In genomic region chr9:137757139-137757538, GRCh38 we compare ENCODE assay signal across 14 cellular contexts.
DNase-seq lines count a peak whose midpoint lies in the region; ATAC-seq and TF ChIP-seq lines count a peak whose summit lies in the region.
"Had no signal": no experiment of that assay in that cellular context is flagged by ENCODE, and none has a peak within 500 bp of the region (broad histone marks: within the 10 kb centered on the region; RNA-seq: fewer than 3 reads in every experiment).

No MANE protein-coding gene starts in this region.

- intact Hi-C loops in activated T-helper 2 cell treated with anti-CD3 and anti-CD28 coated beads, Interferon-gamma antibody, Interleukin-2, Interleukin-4, amounts not matched to agents 10 μg/mL and 5 μg/mL and 100 μg/mL, durations not matched to agents 14 hours and 24 hours and 36 hours (cut with micrococcal nuclease): no loop called here
- intact Hi-C loops in CD14-positive monocyte (cut with micrococcal nuclease): no loop called here

- H3K27ac Mint-ChIP-seq in natural killer cell treated with Interleukin-12 subunit alpha and Interleukin-12 subunit beta and Interleukin-15 and Interleukin-18, amount 100 ng/mL, for 72 hours: peak overlapping the region; percentile 65 to 86
- no peak overlapping the region for H3K27ac Mint-ChIP-seq in activated T-helper 2 cell treated with anti-CD3 and anti-CD28 coated beads, Interferon-gamma antibody, Interleukin-2, Interleukin-4, amounts not matched to agents 10 μg/mL and 5 μg/mL and 100 μg/mL, durations not matched to agents 14 hours and 24 hours and 36 hours
- peak overlapping the region in 2 of 7 donors; percentile 15 to 55 for H3K27ac Mint-ChIP-seq in CD14-positive monocyte

- H3K9me3 ChIP-seq in upper lobe of left lung: no peaks in the 10 kb centered on the region

- H3K36me3 ChIP-seq in upper lobe of left lung: peaks cover 0 to 90% (median 54%) of the 10 kb centered on the region in 4 donors

- TF ChIP-seq POLR2A in upper lobe of left lung (IDR thresholded peaks at IDR 0.05): no peak

- H3K27me3 ChIP-seq in upper lobe of left lung: no peaks in the 10 kb centered on the region

- no peak for ATAC-seq in natural killer cell treated with Interleukin-12 subunit alpha and Interleukin-12 subunit beta and Interleukin-15 and Interleukin-18, amount 100 ng/mL, for 72 hours
- no peak for ATAC-seq in upper lobe of left lung (ENCODE audit: low FRiP score in 2 of 2)

- no peak overlapping the region for H3K27ac ChIP-seq in upper lobe of left lung

- no peaks in the 10 kb centered on the region for H3K4me1 ChIP-seq in upper lobe of left lung

- H3K9me3 Mint-ChIP-seq in natural killer cell treated with Interleukin-12 subunit alpha and Interleukin-12 subunit beta and Interleukin-15 and Interleukin-18, amount 100 ng/mL, for 72 hours: peaks cover 7% of the 10 kb centered on the region
- peaks cover 20% of the 10 kb centered on the region for H3K9me3 Mint-ChIP-seq in activated T-helper 2 cell treated with anti-CD3 and anti-CD28 coated beads, Interferon-gamma antibody, Interleukin-2, Interleukin-4, amounts not matched to agents 10 μg/mL and 5 μg/mL and 100 μg/mL, durations not matched to agents 14 hours and 24 hours and 36 hours
- H3K9me3 Mint-ChIP-seq in CD14-positive monocyte: peaks cover 12 to 27% (median 17%) of the 10 kb centered on the region in 7 donors

- peaks cover 23% of the 10 kb centered on the region for H3K36me3 Mint-ChIP-seq in natural killer cell treated with Interleukin-12 subunit alpha and Interleukin-12 subunit beta and Interleukin-15 and Interleukin-18, amount 100 ng/mL, for 72 hours
- peaks cover 86% of the 10 kb centered on the region for H3K36me3 Mint-ChIP-seq in activated T-helper 2 cell treated with anti-CD3 and anti-CD28 coated beads, Interferon-gamma antibody, Interleukin-2, Interleukin-4, amounts not matched to agents 10 μg/mL and 5 μg/mL and 100 μg/mL, durations not matched to agents 14 hours and 24 hours and 36 hours (ENCODE audit: low read depth)
- peaks cover 86 to 93% of the 10 kb centered on the region in 2 donors for H3K36me3 Mint-ChIP-seq in CD14-positive monocyte

- no peaks in the 10 kb centered on the region for H3K27me3 Mint-ChIP-seq in natural killer cell treated with Interleukin-12 subunit alpha and Interleukin-12 subunit beta and Interleukin-15 and Interleukin-18, amount 100 ng/mL, for 72 hours
- no peaks in the 10 kb centered on the region for H3K27me3 Mint-ChIP-seq in activated T-helper 2 cell treated with anti-CD3 and anti-CD28 coated beads, Interferon-gamma antibody, Interleukin-2, Interleukin-4, amounts not matched to agents 10 μg/mL and 5 μg/mL and 100 μg/mL, durations not matched to agents 14 hours and 24 hours and 36 hours (ENCODE audit: low read depth)
- H3K27me3 Mint-ChIP-seq in CD14-positive monocyte (ENCODE audit: low read depth in 3 of 3): no peaks in the 10 kb centered on the region

- WGBS in upper lobe of left lung, 2 donors: 83 to 90% methylated on average over 10 of the region's 10 CpGs

- no peak for TF ChIP-seq EP300 in upper lobe of left lung (IDR thresholded peaks at IDR 0.05)

- TF ChIP-seq CTCF in choroid plexus epithelial cell (conservative IDR thresholded peaks at IDR 0.05; ENCODE audit: low read depth, low read length) (no peak), upper lobe of left lung (IDR thresholded peaks at IDR 0.05) (no peak), CD14-positive monocyte (IDR thresholded peaks at IDR 0.05) (no peak)

- DNase-seq in Daoy (ENCODE audit: low read depth) (peak; percentile 46), M059J (ENCODE audit: low read depth) (peak; percentile 16), choroid plexus epithelial cell (ENCODE audit: low read depth) (peak; percentile 11), upper lobe of left lung (no peak), CD14-positive monocyte (ENCODE audit: low spot score) (no peak), NOMO-1 (lab: John Stamatoyannopoulos, UW; ENCODE audit: unreplicated experiment in 2 of 2) (no peak)
- no peak for DNase-seq in natural killer cell treated with Interleukin-12 subunit alpha and Interleukin-12 subunit beta and Interleukin-15 and Interleukin-18, amount 100 ng/mL, for 72 hours (ENCODE audit: low spot score)
- no peak for DNase-seq in activated T-helper 2 cell treated with anti-CD3 and anti-CD28 coated beads, Interferon-gamma antibody, Interleukin-2, Interleukin-4, amounts not matched to agents 10 μg/mL and 5 μg/mL and 100 μg/mL, durations not matched to agents 14 hours and 24 hours and 36 hours (ENCODE audit: low spot score)
- DNase-seq: Calu3; effector CD8-positive, alpha-beta T cell; hippocampal formation; NCI-H1092; NCI-H446 treated with DMSO at 0.1 percent for 48 hours; SIG-M5 had no signal

- peaks cover 34 to 48% of the 10 kb centered on the region in 2 donors for H3K4me1 Mint-ChIP-seq in natural killer cell treated with Interleukin-12 subunit alpha and Interleukin-12 subunit beta and Interleukin-15 and Interleukin-18, amount 100 ng/mL, for 72 hours (ENCODE audit: low read depth in 2 of 2)
- H3K4me1 Mint-ChIP-seq in activated T-helper 2 cell treated with anti-CD3 and anti-CD28 coated beads, Interferon-gamma antibody, Interleukin-2, Interleukin-4, amounts not matched to agents 10 μg/mL and 5 μg/mL and 100 μg/mL, durations not matched to agents 14 hours and 24 hours and 36 hours (ENCODE audit: low read depth): peaks cover 22% of the 10 kb centered on the region
- no peaks in the 10 kb centered on the region for H3K4me1 Mint-ChIP-seq in CD14-positive monocyte

- H3K4me3 ChIP-seq in choroid plexus epithelial cell (ENCODE audit: low read depth, low read length) (no peak overlapping the region), upper lobe of left lung (no peak overlapping the region)

- peak overlapping the region; percentile 54 for H3K4me3 Mint-ChIP-seq in natural killer cell treated with Interleukin-12 subunit alpha and Interleukin-12 subunit beta and Interleukin-15 and Interleukin-18, amount 100 ng/mL, for 72 hours
- no peak overlapping the region for H3K4me3 Mint-ChIP-seq in activated T-helper 2 cell treated with anti-CD3 and anti-CD28 coated beads, Interferon-gamma antibody, Interleukin-2, Interleukin-4, amounts not matched to agents 10 μg/mL and 5 μg/mL and 100 μg/mL, durations not matched to agents 14 hours and 24 hours and 36 hours (ENCODE audit: low read depth)
- no peak overlapping the region for H3K4me3 Mint-ChIP-seq in CD14-positive monocyte

Comparison
In these comparisons a context has a peak if more than half of its experiments do, and no peak if none do; other contexts are left out.
1. DNase-seq: peak in Daoy (single experiment), M059J (single experiment) and choroid plexus epithelial cell (single experiment); none in natural killer cell treated with Interleukin-12 subunit alpha and Interleukin-12 subunit beta and Interleukin-15 and Interleukin-18, amount 100 ng/mL, for 72 hours (single experiment), upper lobe of left lung (0 of 2), activated T-helper 2 cell treated with anti-CD3 and anti-CD28 coated beads, Interferon-gamma antibody, Interleukin-2, Interleukin-4, amounts not matched to agents 10 μg/mL and 5 μg/mL and 100 μg/mL, durations not matched to agents 14 hours and 24 hours and 36 hours (single experiment), CD14-positive monocyte (single experiment) and NOMO-1 (0 of 2).